In the genomic region with DNA sequence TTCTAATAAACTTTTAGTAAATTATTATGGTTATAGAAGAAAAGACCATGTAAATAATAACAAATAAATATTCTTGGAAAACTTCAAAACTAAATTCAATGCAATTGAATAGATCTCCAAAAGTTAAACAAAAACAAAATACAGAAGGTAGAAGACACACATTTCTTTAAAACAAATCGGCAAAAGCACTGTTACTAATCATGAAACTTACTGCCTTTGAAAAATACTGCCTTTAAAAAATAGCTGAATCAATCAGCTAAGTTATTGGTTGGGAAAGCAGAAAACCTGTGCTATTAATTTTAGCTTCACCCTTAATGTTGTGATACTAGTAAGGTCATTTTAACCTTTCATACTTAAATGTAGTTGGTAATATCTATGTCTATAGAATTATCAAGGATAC, we compare ENCODE assay signal across 1 cellular context.
TF ChIP-seq lines count a peak whose summit lies in the region.

No MANE protein-coding gene starts in this region.

TF ChIP-seq in endothelial cell of umbilical vein, 7 proteins besides CTCF, POLR2A, EP300 and RAD21:
- no peak for TF ChIP-seq POLR2AphosphoS5 (IDR thresholded peaks at IDR 0.05; ENCODE audit: insufficient read depth, low read depth, low read length)
- TF ChIP-seq MYC (IDR thresholded peaks at IDR 0.05; ENCODE audit: low read depth, low read length): no peak
- no peak for TF ChIP-seq JUN (IDR thresholded peaks at IDR 0.05; ENCODE audit: borderline replicate concordance, insufficient read depth, insufficient read length, low read depth)
- no peak for TF ChIP-seq FOS (IDR thresholded peaks at IDR 0.05; ENCODE audit: borderline replicate concordance, insufficient read depth, low read length)
- TF ChIP-seq EZH2 (IDR thresholded peaks at IDR 0.05; ENCODE audit: borderline replicate concordance, low read depth, low read length, severe bottlenecking): no peak
- no peak for TF ChIP-seq MAX (IDR thresholded peaks at IDR 0.05; ENCODE audit: insufficient read depth, insufficient read length)
- no peak for TF ChIP-seq GATA2 (IDR thresholded peaks at IDR 0.05; ENCODE audit: insufficient read depth, insufficient read length, low read depth, low read length)
